Comparison of ENCODE assay signal across 1 cellular context in the genomic region with DNA sequence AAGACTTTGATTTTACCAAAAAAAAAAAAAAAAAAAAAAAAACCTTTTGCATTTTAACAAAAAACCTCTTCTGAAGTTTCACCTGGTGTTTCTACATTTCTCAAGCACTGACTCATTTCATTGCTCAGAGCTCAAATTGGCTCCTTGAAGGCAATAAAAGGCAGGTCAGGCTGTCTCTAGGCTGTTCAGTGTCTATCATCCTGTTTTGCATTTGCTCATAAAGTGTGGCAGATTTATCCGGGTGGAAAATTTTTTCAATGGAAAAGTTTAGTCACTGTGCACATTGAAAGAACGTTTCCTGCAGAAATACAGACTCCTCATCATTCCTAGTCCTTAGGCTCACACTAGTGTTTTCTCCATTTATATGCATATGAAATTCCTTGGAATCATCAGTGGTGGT.
TF ChIP-seq lines count a peak whose summit lies in the region.

No MANE protein-coding gene starts in this region.

TF ChIP-seq in GM23338, 12 proteins besides CTCF, POLR2A, EP300 and RAD21 (continued from another document):
- TF ChIP-seq, protein P1, sequence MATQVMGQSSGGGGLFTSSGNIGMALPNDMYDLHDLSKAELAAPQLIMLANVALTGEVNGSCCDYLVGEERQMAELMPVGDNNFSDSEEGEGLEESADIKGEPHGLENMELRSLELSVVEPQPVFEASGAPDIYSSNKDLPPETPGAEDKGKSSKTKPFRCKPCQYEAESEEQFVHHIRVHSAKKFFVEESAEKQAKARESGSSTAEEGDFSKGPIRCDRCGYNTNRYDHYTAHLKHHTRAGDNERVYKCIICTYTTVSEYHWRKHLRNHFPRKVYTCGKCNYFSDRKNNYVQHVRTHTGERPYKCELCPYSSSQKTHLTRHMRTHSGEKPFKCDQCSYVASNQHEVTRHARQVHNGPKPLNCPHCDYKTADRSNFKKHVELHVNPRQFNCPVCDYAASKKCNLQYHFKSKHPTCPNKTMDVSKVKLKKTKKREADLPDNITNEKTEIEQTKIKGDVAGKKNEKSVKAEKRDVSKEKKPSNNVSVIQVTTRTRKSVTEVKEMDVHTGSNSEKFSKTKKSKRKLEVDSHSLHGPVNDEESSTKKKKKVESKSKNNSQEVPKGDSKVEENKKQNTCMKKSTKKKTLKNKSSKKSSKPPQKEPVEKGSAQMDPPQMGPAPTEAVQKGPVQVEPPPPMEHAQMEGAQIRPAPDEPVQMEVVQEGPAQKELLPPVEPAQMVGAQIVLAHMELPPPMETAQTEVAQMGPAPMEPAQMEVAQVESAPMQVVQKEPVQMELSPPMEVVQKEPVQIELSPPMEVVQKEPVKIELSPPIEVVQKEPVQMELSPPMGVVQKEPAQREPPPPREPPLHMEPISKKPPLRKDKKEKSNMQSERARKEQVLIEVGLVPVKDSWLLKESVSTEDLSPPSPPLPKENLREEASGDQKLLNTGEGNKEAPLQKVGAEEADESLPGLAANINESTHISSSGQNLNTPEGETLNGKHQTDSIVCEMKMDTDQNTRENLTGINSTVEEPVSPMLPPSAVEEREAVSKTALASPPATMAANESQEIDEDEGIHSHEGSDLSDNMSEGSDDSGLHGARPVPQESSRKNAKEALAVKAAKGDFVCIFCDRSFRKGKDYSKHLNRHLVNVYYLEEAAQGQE (IDR thresholded peaks at IDR 0.05; ENCODE audit: unreplicated experiment), result no peak
